Comparison of ENCODE assay signal across 14 cellular contexts in genomic region chr19:944171-944567, GRCh38. TPM values are rescaled to one million over a fixed set of nuclear protein-coding genes. Genes with fewer than 3 reads are reported as not detected.
DNase-seq lines count a peak whose midpoint lies in the region; ATAC-seq and TF ChIP-seq lines count a peak whose summit lies in the region.
"Had no signal": no experiment of that assay in that cellular context is flagged by ENCODE, and none has a peak within 500 bp of the region (broad histone marks: within the 10 kb centered on the region; RNA-seq: fewer than 3 reads in every experiment).

No MANE protein-coding gene starts in this region.

- peak; percentile 57 for DNase-seq in Right ventricle myocardium superior
- DNase-seq in right atrium auricular region (ENCODE audit: low spot score) = no peak
- DNase-seq in amniotic epithelial cell (ENCODE audit: low read depth) = peak; percentile 96
- peak; percentile 84 to 86 (median 86) for DNase-seq in mucosa of descending colon
- peak; percentile 82 to 85 for DNase-seq in uterus
- no peak for DNase-seq in NCI-H2107 treated with DMSO at 0.1 percent for 48 hours (lab: John Stamatoyannopoulos, UW; ENCODE audit: unreplicated experiment)
- no peak for DNase-seq in activated CD8-positive, alpha-beta memory T cell treated with anti-CD3 and anti-CD28 coated beads, Interleukin-2, amount 50 U/mL, for 48 hours
- DNase-seq in HAP-1 (ENCODE audit: low spot score in 2 of 2) = no peak
- DNase-seq: 8988T; activated naive CD4-positive, alpha-beta T cell treated with anti-CD3 and anti-CD28 coated beads, Interleukin-2, amount 50 U/mL, for 16 hours; mesendoderm had no signal

- H3K36me3 ChIP-seq in right atrium auricular region (no peaks in the 10 kb centered on the region), mucosa of descending colon (ENCODE audit: low read depth) (no peaks in the 10 kb centered on the region), uterus (no peaks in the 10 kb centered on the region), HAP-1 (replicated peaks) (peaks cover 22% of the 10 kb centered on the region)
- H3K36me3 ChIP-seq: suprapubic skin had no signal

- in situ Hi-C loops in HAP-1 (cut with MboI; ENCODE audit: low sequenced_read_pairs) = no loop called here

- no peak for ATAC-seq in Right ventricle myocardium superior (ENCODE audit: poor library complexity)
- peak; percentile 75 for ATAC-seq in mucosa of descending colon

- H3K4me3 ChIP-seq in right atrium auricular region = no peak overlapping the region
- H3K4me3 ChIP-seq in mucosa of descending colon = no peak overlapping the region
- H3K4me3 ChIP-seq in uterus = no peak overlapping the region
- no peak overlapping the region for H3K4me3 ChIP-seq in HAP-1
- H3K4me3 ChIP-seq: suprapubic skin had no signal

- H3K27me3 ChIP-seq in right atrium auricular region (no peaks in the 10 kb centered on the region), uterus (no peaks in the 10 kb centered on the region), HAP-1 (ENCODE audit: low read depth) (no peaks in the 10 kb centered on the region)
- H3K27me3 ChIP-seq: suprapubic skin had no signal

- H3K4me1 ChIP-seq in right atrium auricular region (peaks cover 0 to 14% of the 10 kb centered on the region in 2 donors), mucosa of descending colon (ENCODE audit: low read depth) (peaks cover 24% of the 10 kb centered on the region), uterus (peaks cover 0 to 17% of the 10 kb centered on the region in 2 donors), HAP-1 (no peaks in the 10 kb centered on the region)

- no peak for TF ChIP-seq POLR2A in uterus (IDR thresholded peaks at IDR 0.05)

- intact Hi-C loops in Right ventricle myocardium superior (cut with DNase I) (no loop called here), mucosa of descending colon (cut with DNase I, micrococcal nuclease) (no loop called here), uterus (cut with DNase I; ENCODE audit: low total_unique reads) (no loop called here)

- H3K9me3 ChIP-seq in right atrium auricular region = no peaks in the 10 kb centered on the region
- no peaks in the 10 kb centered on the region for H3K9me3 ChIP-seq in mucosa of descending colon
- H3K9me3 ChIP-seq in uterus = no peaks in the 10 kb centered on the region
- H3K9me3 ChIP-seq in HAP-1 = no peaks in the 10 kb centered on the region
- H3K9me3 ChIP-seq: suprapubic skin had no signal

- no peak overlapping the region for H3K27ac ChIP-seq in right atrium auricular region
- no peak overlapping the region for H3K27ac ChIP-seq in uterus
- H3K27ac ChIP-seq: suprapubic skin had no signal

- TF ChIP-seq CTCF in right atrium auricular region (IDR thresholded peaks at IDR 0.05) (no peak), mucosa of descending colon (IDR thresholded peaks at IDR 0.05) (no peak), uterus (IDR thresholded peaks at IDR 0.05) (peak in 1 of 4 experiments; percentile 5)

RNA-seq across cellular contexts. Expression of gene ARID3A, which starts 18.3 kb away (rescaled TPM):
- 5.0 TPM for total RNA-seq in Right ventricle myocardium superior
- 1 to 10 TPM; 1.7 to 3.4 TPM for total RNA-seq in right atrium auricular region
- 10 to 100 TPM; 10.1 to 16.0 (median 14.5) TPM for total RNA-seq in mucosa of descending colon
- total RNA-seq in uterus = 10 to 100 TPM in 1 of 4 donors, 1 to 10 TPM in 3; 1.3 to 22.0 (median 3.8) TPM

RNA-seq across cellular contexts. Expression of gene KISS1R, which starts 27.0 kb away (rescaled TPM):
- total RNA-seq in Right ventricle myocardium superior (not detected), right atrium auricular region (not detected), mucosa of descending colon (not detected), uterus (under 1 TPM in 1 of 4 donors, not detected in 3; 0.14 TPM)
- total RNA-seq: HT-29 had no signal

RNA-seq across cellular contexts. Expression of gene R3HDM4, which starts 31.1 kb away (rescaled TPM):
- total RNA-seq in Right ventricle myocardium superior = 20.3 TPM
- total RNA-seq in right atrium auricular region = 10 to 100 TPM; 19.5 to 30.4 TPM
- total RNA-seq in mucosa of descending colon = 10 to 100 TPM; 52.6 to 62.6 (median 54.8) TPM
- 10 to 100 TPM in 3 of 4 donors, 1 to 10 TPM in 1; 5.3 to 38.2 (median 21.2) TPM for total RNA-seq in uterus

RNA-seq across cellular contexts. Expression of gene WDR18, which starts 40.0 kb away (rescaled TPM):
- total RNA-seq in Right ventricle myocardium superior (18.6 TPM), right atrium auricular region (10 to 100 TPM; 13.3 to 24.9 TPM), mucosa of descending colon (10 to 100 TPM; 23.8 to 42.0 (median 33.0) TPM), uterus (10 to 100 TPM; 13.6 to 34.9 (median 17.3) TPM)

RNA-seq across cellular contexts. Expression of gene RNU6-9, which starts 50.9 kb away (rescaled TPM):
- total RNA-seq in Right ventricle myocardium superior = not detected
- not detected for total RNA-seq in right atrium auricular region
- total RNA-seq in mucosa of descending colon = not detected
- not detected for total RNA-seq in uterus
- total RNA-seq: HT-29, osteocyte, suprapubic skin had no signal

Comparison
In these comparisons a context has a peak if more than half of its experiments do, and no peak if none do; other contexts are left out.
1. DNase-seq: peak in Right ventricle myocardium superior (single experiment), amniotic epithelial cell (single experiment), mucosa of descending colon (3 of 3) and uterus (2 of 2); none in right atrium auricular region (single experiment), NCI-H2107 treated with DMSO at 0.1 percent for 48 hours (single experiment), activated CD8-positive, alpha-beta memory T cell treated with anti-CD3 and anti-CD28 coated beads, Interleukin-2, amount 50 U/mL, for 48 hours (single experiment) and HAP-1 (0 of 2).